ENCODE assay signal across 24 cellular contexts in genomic region chr7:81714306-81714705, GRCh38. TPM values are rescaled to one million over a fixed set of nuclear protein-coding genes. Genes with fewer than 3 reads are reported as not detected.
"Had no signal": no experiment of that assay in that cellular context is flagged by ENCODE, and none has a peak within 500 bp of the region (broad histone marks: within the 10 kb centered on the region; RNA-seq: fewer than 3 reads in every experiment).

No MANE protein-coding gene starts in this region.

- H3K4me2 ChIP-seq: smooth muscle cell had no signal

- H3K36me3 ChIP-seq: esophagus squamous epithelium, ovary, right lobe of liver, stomach, thyroid gland had no signal

- H3K4me3 ChIP-seq: esophagus squamous epithelium, lower lobe of right lung, ovary, right lobe of liver, smooth muscle cell, stomach, thyroid gland had no signal

- DNase-seq: cortex of kidney; effector memory CD8-positive, alpha-beta T cell; erythroblast; esophagus squamous epithelium; hypothalamus; immature natural killer cell; islet precursor cell; left ventricle myocardium superior; lower lobe of right lung; naive thymus-derived CD8-positive, alpha-beta T cell; nephron progenitor cell; occipital lobe; ovary; right lobe of liver; stimulated activated CD4-positive, alpha-beta T cell treated with anti-CD3 and anti-CD28 coated beads, Interleukin-12 subunit alpha, Interleukin-12 subunit beta, amount 100 ng/mL, for 4 hours; stimulated activated CD4-positive, alpha-beta T cell treated with anti-CD3 and anti-CD28 coated beads, Interleukin-1b, Interleukin-23, amount 100 ng/mL, for 48 hours; stimulated activated CD4-positive, alpha-beta T cell treated with anti-CD3 and anti-CD28 coated beads, Interleukin-4, amount 100 ng/mL, for 1 hour; stimulated activated CD8-positive, alpha-beta memory T cell treated with anti-CD3 and anti-CD28 coated beads, Interleukin-4, amount 100 ng/mL, for 48 hours; stimulated activated naive CD4-positive, alpha-beta T cell; stomach; thyroid gland; trophoblast cell had no signal

- FAIRE-seq: endometrium had no signal

- H3K27ac ChIP-seq: esophagus squamous epithelium, lower lobe of right lung, ovary, right lobe of liver, stomach, thyroid gland had no signal

- H3K9me3 ChIP-seq: esophagus squamous epithelium, lower lobe of right lung, ovary, right lobe of liver, stomach, thyroid gland had no signal

- H3K27me3 ChIP-seq: esophagus squamous epithelium, ovary, right lobe of liver, stomach, thyroid gland had no signal

- H3K4me1 ChIP-seq: esophagus squamous epithelium, lower lobe of right lung, right lobe of liver, stomach, thyroid gland had no signal

RNA-seq across cellular contexts. Expression of gene HGF, which starts 55.5 kb away (rescaled TPM):
- polyA plus RNA-seq: immature natural killer cell; naive thymus-derived CD8-positive, alpha-beta T cell had no signal
